ENCODE assay signal across 8 cellular contexts in the genomic region with DNA sequence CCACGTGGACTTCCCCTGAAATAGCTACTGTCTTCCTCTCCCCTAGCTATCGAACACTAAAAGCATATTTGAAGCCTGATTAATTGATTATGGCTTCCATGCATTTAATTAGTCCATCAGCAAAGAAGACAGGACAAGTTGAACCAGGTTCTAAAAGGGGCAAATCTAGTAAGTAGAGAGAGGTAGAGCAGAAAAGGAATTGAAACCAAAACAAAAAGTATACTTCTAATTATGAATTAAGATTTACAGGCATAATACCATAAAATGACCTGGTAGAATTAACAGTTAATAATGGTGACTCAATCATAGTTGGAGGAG. TPM values are rescaled to one million over a fixed set of nuclear protein-coding genes. Genes with fewer than 3 reads are reported as not detected.
A peak's percentile ranks its signal among the peaks of the same experiment; 100 is the strongest.
DNase-seq lines count a peak whose midpoint lies in the region; ATAC-seq, FAIRE-seq and TF ChIP-seq lines count a peak whose summit lies in the region.

No MANE protein-coding gene starts in this region.

- H3K27ac Mint-ChIP-seq in activated T-cell treated with anti-CD3 and anti-CD28 coated beads, Interleukin-2, amount 50 U/mL, for 72 hours, result peak overlapping the region; percentile 38
- peak overlapping the region; percentile 91 for H3K27ac Mint-ChIP-seq in activated B cell treated with CpG ODN at 0.5 μM for 24 hours

- TF ChIP-seq POLR2A in transverse colon (IDR thresholded peaks at IDR 0.05), result no peak

- H3K4me3 ChIP-seq in kidney (ENCODE audit: low read length in 2 of 2) (peak overlapping the region; percentile 76 to 83), transverse colon (peak overlapping the region in 3 of 4 donors; percentile 71 to 91 (median 88))

- POLR2A ChIA-PET in activated B cell treated with CpG ODN at 0.5 μM for 24 hours (lab: Charles Lee), result interaction anchor here (0.6 to 4.6 kb wide), 10 partner anchors 225 to 1435 kb away, joined by 3 to 65 read pairs (median 6); a partner anchor contains a TSS

- in situ Hi-C loops in transverse colon (cut with MboI; ENCODE audit: low pct_ligation_motif_present in 1 of 4, low pct_unique_long_range_greater_than_20kb in 1 of 4, low sequenced_read_pairs in 3 of 4), result loop anchor here (10.0 to 25.0 kb wide), 8 partner anchors 221 to 708 kb away; a partner anchor contains a TSS

- H3K9me3 Mint-ChIP-seq in activated T-cell treated with anti-CD3 and anti-CD28 coated beads, Interleukin-2, amount 50 U/mL, for 72 hours, result no peaks in the 10 kb centered on the region
- no peaks in the 10 kb centered on the region for H3K9me3 Mint-ChIP-seq in activated B cell treated with CpG ODN at 0.5 μM for 24 hours

- CTCF ChIA-PET in activated B cell treated with CpG ODN at 0.5 μM for 24 hours (lab: Charles Lee), result interaction anchor here (1.2 to 2.5 kb wide), 6 partner anchors 10 to 985 kb away, joined by 3 to 24 read pairs (median 6); no protein-coding TSS in a partner anchor

- peak overlapping the region; percentile 90 to 98 for H3K4me3 Mint-ChIP-seq in activated T-cell treated with anti-CD3 and anti-CD28 coated beads, Interleukin-2, amount 50 U/mL, for 72 hours
- peak overlapping the region; percentile 87 for H3K4me3 Mint-ChIP-seq in activated B cell treated with CpG ODN at 0.5 μM for 24 hours

- H3K4me1 ChIP-seq in kidney (ENCODE audit: control insufficient read depth in 1 of 2, insufficient read depth in 1 of 2, low read depth in 1 of 2, low read length in 2 of 2), result peaks cover 3 to 7% of the 10 kb centered on the region in 2 donors
- H3K4me1 ChIP-seq in transverse colon, result peaks cover 0 to 21% (median 13%) of the 10 kb centered on the region in 4 donors

- no peaks in the 10 kb centered on the region for H3K9me3 ChIP-seq in kidney (ENCODE audit: control insufficient read depth in 1 of 2, low read length in 2 of 2)
- H3K9me3 ChIP-seq in transverse colon, result no peaks in the 10 kb centered on the region

- intact Hi-C loops in activated B cell treated with CpG ODN at 0.5 μM for 24 hours (cut with micrococcal nuclease), result loop anchor here (1.0 to 5.0 kb wide), 11 partner anchors 225 to 1433 kb away; a partner anchor contains a TSS
- intact Hi-C loops in kidney (cut with DNase I), result loop anchor here (10.0 kb wide), 1 partner anchor 991 kb away; no protein-coding TSS in a partner anchor
- intact Hi-C loops in transverse colon (cut with DNase I; ENCODE audit: low total_unique reads), result loop anchor here (5.0 to 10.0 kb wide), 3 partner anchors 251 to 1061 kb away; a partner anchor contains a TSS
- intact Hi-C loops in posterior cingulate gyrus (cut with DNase I), result loop anchor here (5.0 to 10.0 kb wide), 4 partner anchors 223 to 431 kb away; a partner anchor contains a TSS

- FAIRE-seq in kidney (lab: Jason Lieb, UNC), result no peak

- peaks cover 7% of the 10 kb centered on the region for H3K27me3 Mint-ChIP-seq in activated T-cell treated with anti-CD3 and anti-CD28 coated beads, Interleukin-2, amount 50 U/mL, for 72 hours (ENCODE audit: low read depth)
- H3K27me3 Mint-ChIP-seq in activated B cell treated with CpG ODN at 0.5 μM for 24 hours, result no peaks in the 10 kb centered on the region

- H3K9ac ChIP-seq in kidney (ENCODE audit: low read length in 2 of 2), result peak overlapping the region; percentile 51 to 78

- H3K36me3 ChIP-seq in kidney (ENCODE audit: control insufficient read depth in 1 of 2, insufficient read depth in 2 of 2, low read length in 2 of 2) (no peaks in the 10 kb centered on the region), transverse colon (no peaks in the 10 kb centered on the region)

- DNase-seq in activated T-cell treated with anti-CD3 and anti-CD28 coated beads, Interleukin-2, amount 50 U/mL, for 72 hours, result no peak
- DNase-seq in activated T-cell treated with anti-CD3 and anti-CD28 coated beads, Interleukin-2, amount 50 U/mL, for 48 hours, result no peak
- DNase-seq in activated B cell treated with CpG ODN at 0.5 μM for 24 hours (no peak), kidney (no peak), transverse colon (no peak), pons (ENCODE audit: low spot score) (no peak), posterior cingulate gyrus (no peak), NCI-H1048 (lab: John Stamatoyannopoulos, UW) (no peak)

- ATAC-seq in activated T-cell treated with anti-CD3 and anti-CD28 coated beads, Interleukin-2, amount 50 U/mL, for 72 hours (replicated peaks in 1 of 2), result no peak
- ATAC-seq in activated B cell treated with CpG ODN at 0.5 μM for 24 hours (ENCODE audit: low read depth), result peak; percentile 5

- H3K27ac ChIP-seq in kidney (ENCODE audit: low read depth in 2 of 2, low read length in 2 of 2), result peak overlapping the region; percentile 91 to 97
- H3K27ac ChIP-seq in transverse colon, result peak overlapping the region; percentile 93 to 99 (median 98)

- peaks cover 28% of the 10 kb centered on the region for H3K4me1 Mint-ChIP-seq in activated T-cell treated with anti-CD3 and anti-CD28 coated beads, Interleukin-2, amount 50 U/mL, for 72 hours (ENCODE audit: low read depth)
- H3K4me1 Mint-ChIP-seq in activated B cell treated with CpG ODN at 0.5 μM for 24 hours, result peaks cover 41% of the 10 kb centered on the region

- TF ChIP-seq CTCF in activated B cell treated with CpG ODN at 0.5 μM for 24 hours (IDR thresholded peaks at IDR 0.05) (no peak), kidney (IDR thresholded peaks at IDR 0.05; ENCODE audit: borderline replicate concordance, extremely low read depth, insufficient read depth) (no peak), transverse colon (IDR thresholded peaks at IDR 0.05) (no peak)

- TF ChIP-seq EP300 in transverse colon (IDR thresholded peaks at IDR 0.05; ENCODE audit: low read depth), result no peak

- 2% methylated on average over 2 of the region's 2 CpGs; no CpG with 5 or more reads in 1 of the 2 donors for WGBS in transverse colon (ENCODE audit: low coverage in 1 of 2), 2 donors

- H3K27me3 ChIP-seq in transverse colon, result no peaks in the 10 kb centered on the region

- peaks cover 5 to 11% of the 10 kb centered on the region in 2 donors for H3K36me3 Mint-ChIP-seq in activated T-cell treated with anti-CD3 and anti-CD28 coated beads, Interleukin-2, amount 50 U/mL, for 72 hours (ENCODE audit: insufficient read depth in 2 of 2)
- no peaks in the 10 kb centered on the region for H3K36me3 Mint-ChIP-seq in activated B cell treated with CpG ODN at 0.5 μM for 24 hours (ENCODE audit: low read depth)

RNA-seq across cellular contexts. Expression of a gene that starts 0.4 kb away (rescaled TPM):
- 10 to 100 TPM; 40.6 to 42.4 TPM for total RNA-seq in activated T-cell treated with anti-CD3 and anti-CD28 coated beads, Interleukin-2, amount 50 U/mL, for 72 hours
- 9.2 and 10.9 TPM in 2 replicates for total RNA-seq in activated B cell treated with CpG ODN at 0.5 μM for 24 hours
- 33.4 TPM for total RNA-seq in kidney
- 34.8 TPM for polyA plus RNA-seq in kidney (ENCODE audit: insufficient read depth, low read depth, low replicate concordance)
- 10 to 100 TPM; 18.5 to 71.7 (median 48.4) TPM for total RNA-seq in transverse colon
